In genomic region chr1:228084797-228085196, GRCh38 we compare ENCODE assay signal across 8 cellular contexts. TPM values are rescaled to one million over a fixed set of nuclear protein-coding genes. Genes with fewer than 3 reads are reported as not detected.
DNase-seq lines count a peak whose midpoint lies in the region; ATAC-seq, FAIRE-seq and TF ChIP-seq lines count a peak whose summit lies in the region.

No MANE protein-coding gene starts in this region.

- H3K9ac ChIP-seq in HepG2 (ENCODE audit: insufficient read depth, low read depth, low read length), result peak overlapping the region; percentile 100

- intact Hi-C loops in HepG2 (cut with micrococcal nuclease; ENCODE audit: unreplicated experiment), result loop anchor here (10.0 kb wide), 1 partner anchor 1150 kb away; no protein-coding TSS in a partner anchor
- intact Hi-C loops in tibial artery (cut with DNase I; ENCODE audit: low total_unique reads), result loop anchor here (5.0 to 10.0 kb wide), 4 partner anchors 320 to 1420 kb away; partner anchors contain the start of genes JMJD4, NUP133, RNF187 and SNAP47

- peak overlapping the region; percentile 97 for H3K27ac Mint-ChIP-seq in activated CD8-positive, alpha-beta memory T cell treated with anti-CD3 and anti-CD28 coated beads, Interleukin-2, amount 10 ng/mL, durations not matched to agents 7 days and 5 days

- H3K27ac ChIP-seq in HepG2 (ENCODE audit: extremely low read length, insufficient read depth, low read length), result peak overlapping the region; percentile 86
- peak overlapping the region; percentile 95 to 100 for H3K27ac ChIP-seq in tibial artery

- H3K4me3 ChIP-seq in astrocyte of the spinal cord (ENCODE audit: low read depth, low read length), result peak overlapping the region; percentile 91
- peak overlapping the region; percentile 82 to 100 (median 85) for H3K4me3 ChIP-seq in HepG2 (replicated peaks in 1 of 3; ENCODE audit: insufficient read depth in 1 of 3, low read depth in 2 of 3, low read length in 3 of 3)
- peak overlapping the region; percentile 87 to 93 for H3K4me3 ChIP-seq in tibial artery

- no peak for TF ChIP-seq CTCF in astrocyte of the spinal cord (IDR thresholded peaks at IDR 0.05; ENCODE audit: low read depth, low read length)
- no peak for TF ChIP-seq CTCF in HepG2 (CRISPR knock-in tag; IDR thresholded peaks at IDR 0.05)
- TF ChIP-seq CTCF in tibial artery (IDR thresholded peaks at IDR 0.05), result no peak

- no peak for ATAC-seq in activated CD8-positive, alpha-beta memory T cell treated with anti-CD3 and anti-CD28 coated beads, Interleukin-2, amount 10 ng/mL, durations not matched to agents 7 days and 5 days
- ATAC-seq in HepG2 (no peak), GM21528 (IDR thresholded peaks at IDR 0.05; ENCODE audit: low FRiP score, unreplicated experiment) (no peak)

- BruUV-seq in HepG2 (replicated peaks; lab: Mats Ljungman, UMichigan), result no TSS peak

- no peaks in the 10 kb centered on the region for H3K9me3 Mint-ChIP-seq in activated CD8-positive, alpha-beta memory T cell treated with anti-CD3 and anti-CD28 coated beads, Interleukin-2, amount 10 ng/mL, durations not matched to agents 7 days and 5 days (ENCODE audit: low read depth)

- peaks cover 61% of the 10 kb centered on the region for H3K4me1 Mint-ChIP-seq in activated CD8-positive, alpha-beta memory T cell treated with anti-CD3 and anti-CD28 coated beads, Interleukin-2, amount 10 ng/mL, durations not matched to agents 7 days and 5 days

- H2AFZ ChIP-seq in HepG2 (ENCODE audit: low read length), result no peak overlapping the region

- peak overlapping the region; percentile 91 for H3K4me2 ChIP-seq in HepG2 (ENCODE audit: low read depth, low read length)

- in situ Hi-C loops in astrocyte of the spinal cord (cut with HindIII; ENCODE audit: low sequenced_read_pairs), result no loop called here
- in situ Hi-C loops in HepG2 (cut with HindIII; ENCODE audit: extremely low pct_ligation_motif_present, low pct_unique_long_range_greater_than_20kb), result no loop called here

- no peak for DNase-seq in activated CD8-positive, alpha-beta memory T cell treated with anti-CD3 and anti-CD28 coated beads, Interleukin-2, amount 10 ng/mL, durations not matched to agents 7 days and 5 days
- DNase-seq in activated CD8-positive, alpha-beta memory T cell treated with anti-CD3 and anti-CD28 coated beads, Interleukin-2, amount 50 U/mL, for 48 hours, result no peak
- DNase-seq in astrocyte of the spinal cord (ENCODE audit: low read depth, low spot score), result no peak
- DNase-seq in HepG2 (ENCODE audit: low spot score), result no peak
- DNase-seq in tibial artery, result no peak
- no peak for DNase-seq in effector CD4-positive, alpha-beta T cell
- DNase-seq in central memory CD4-positive, alpha-beta T cell, result no peak

- POLR2A ChIA-PET in HepG2 (lab: Yijun Ruan, JAX), result interaction anchor here (1.0 to 2.0 kb wide), 5 partner anchors 14 to 82 kb away, joined by 3 to 10 read pairs (median 4); partner anchors contain the start of genes IBA57 and MRPL55

- CTCF ChIA-PET in activated CD8-positive, alpha-beta memory T cell treated with anti-CD3 and anti-CD28 coated beads, Interleukin-2, amount 10 ng/mL, durations not matched to agents 7 days and 5 days (lab: Charles Lee), result interaction anchor here (1.2 kb wide), 1 partner anchor 59 kb away, joined by 3 read pairs; no protein-coding TSS in a partner anchor
- CTCF ChIA-PET in HepG2 (lab: Yijun Ruan, JAX; ENCODE audit: low intra/inter-chr PET ratio, low total read pairs), result no interaction called here

- H3K9me3 ChIP-seq in HepG2 (ENCODE audit: low read length), result no peaks in the 10 kb centered on the region
- no peaks in the 10 kb centered on the region for H3K9me3 ChIP-seq in tibial artery

- H3K36me3 ChIP-seq in HepG2 (replicated peaks in 1 of 2; ENCODE audit: control insufficient read depth in 1 of 2, insufficient read depth in 2 of 2, low read length in 2 of 2) (peaks cover 6 to 32% of the 10 kb centered on the region in 2 experiments), tibial artery (no peaks in the 10 kb centered on the region)

- H3K79me2 ChIP-seq in HepG2 (ENCODE audit: insufficient read depth, low read length), result peaks cover 85% of the 10 kb centered on the region

- peak in 1 of 2 experiments; percentile 7; a peak in 2 of 4 replicates for TF ChIP-seq POLR2A in HepG2 (IDR thresholded peaks at IDR 0.05; ENCODE audit: insufficient read depth in 1 of 2, low read depth in 2 of 2, low read length in 2 of 2)

- FAIRE-seq in HepG2 (lab: Jason Lieb, UNC), result no peak

- H3K27me3 ChIP-seq in HepG2 (ENCODE audit: control insufficient read depth in 1 of 2, insufficient read depth in 2 of 2, low read length in 2 of 2) (no peaks in the 10 kb centered on the region; a peak in 1 of 5 replicates), tibial artery (no peaks in the 10 kb centered on the region)

- peak overlapping the region; percentile 99 for H3K4me3 Mint-ChIP-seq in activated CD8-positive, alpha-beta memory T cell treated with anti-CD3 and anti-CD28 coated beads, Interleukin-2, amount 10 ng/mL, durations not matched to agents 7 days and 5 days

- no peak for TF ChIP-seq EP300 in HepG2 (IDR thresholded peaks at IDR 0.05; ENCODE audit: low read depth in 2 of 2, low read length in 2 of 2)
- TF ChIP-seq EP300 in HepG2 (CRISPR knock-in tag; IDR thresholded peaks at IDR 0.05; ENCODE audit: borderline replicate concordance), result no peak

- H3K4me1 ChIP-seq in HepG2 (ENCODE audit: insufficient read depth, low read length) (peaks cover 65% of the 10 kb centered on the region), tibial artery (peaks cover 2 to 77% (median 67%) of the 10 kb centered on the region in 4 donors)

- peaks cover 65% of the 10 kb centered on the region for H4K20me1 ChIP-seq in HepG2 (ENCODE audit: insufficient read depth, low read length)

- no peak for TF ChIP-seq RAD21 in HepG2 (CRISPR knock-in tag; IDR thresholded peaks at IDR 0.05)

- 38% methylated on average over 5 of the region's 5 CpGs for WGBS in HepG2 (ENCODE audit: low lambda C conversion rate)

- H3K36me3 Mint-ChIP-seq in activated CD8-positive, alpha-beta memory T cell treated with anti-CD3 and anti-CD28 coated beads, Interleukin-2, amount 10 ng/mL, durations not matched to agents 7 days and 5 days, result peaks cover 47% of the 10 kb centered on the region

- H3K27me3 Mint-ChIP-seq in activated CD8-positive, alpha-beta memory T cell treated with anti-CD3 and anti-CD28 coated beads, Interleukin-2, amount 10 ng/mL, durations not matched to agents 7 days and 5 days, result no peaks in the 10 kb centered on the region

RNA-seq across cellular contexts. Expression of gene ARF1, which starts 2.3 kb away (rescaled TPM):
- total RNA-seq in activated CD8-positive, alpha-beta memory T cell treated with anti-CD3 and anti-CD28 coated beads, Interleukin-2, amount 10 ng/mL, durations not matched to agents 7 days and 5 days, result 100 to 1,000 TPM; 313 to 344 TPM
- 186 and 210 TPM in 2 replicates for total RNA-seq in HepG2 (2016; rRNA removed; fragmentation: Illumina TruSeq; extraction: Trizol)
- total RNA-seq in HepG2 (2016; cell fraction: cytosol; rRNA removed; fragmentation: Illumina TruSeq; extraction: Trizol; ENCODE audit: low read depth), result 81.7 and 86.1 TPM in 2 replicates
- 189 and 192 TPM in 2 replicates for total RNA-seq in HepG2 (2016; cell fraction: insoluble cytoplasmic fraction; rRNA removed; fragmentation: Illumina TruSeq; extraction: Trizol)
- 147 and 149 TPM in 2 replicates for total RNA-seq in HepG2 (2016; cell fraction: membrane; rRNA removed; fragmentation: Illumina TruSeq; extraction: Trizol)
- total RNA-seq in HepG2 (2016; cell fraction: nucleus; rRNA removed; fragmentation: Illumina TruSeq; extraction: Trizol), result 107 and 112 TPM in 2 replicates
- polyA plus RNA-seq in HepG2 (2011; rRNA removed), result 327 and 337 TPM in 2 replicates
- polyA plus RNA-seq in HepG2 (2011; cell fraction: cytosol; rRNA removed), result 324 and 458 TPM in 2 replicates
- 231 and 250 TPM in 2 replicates for polyA plus RNA-seq in HepG2 (2011; cell fraction: nucleus; rRNA removed)
- polyA plus RNA-seq in HepG2 (2012), result 231 and 263 TPM in 2 replicates
- 82.3 and 83.9 TPM in 2 replicates for polyA plus RNA-seq in HepG2 (2016; cell fraction: cytosol; fragmentation: Illumina TruSeq; extraction: Trizol; ENCODE audit: low read depth)
- polyA plus RNA-seq in HepG2 (2016; cell fraction: insoluble cytoplasmic fraction; fragmentation: Illumina TruSeq; extraction: Trizol; ENCODE audit: low read depth), result 300 and 336 TPM in 2 replicates
- 127 and 132 TPM in 2 replicates for polyA plus RNA-seq in HepG2 (2016; cell fraction: membrane; fragmentation: Illumina TruSeq; extraction: Trizol; ENCODE audit: low read depth)
- polyA plus RNA-seq in HepG2 (2016; cell fraction: nucleus; fragmentation: Illumina TruSeq; extraction: Trizol; ENCODE audit: insufficient read depth, low read depth), result 254 and 261 TPM in 2 replicates
- 586 and 708 TPM in 2 replicates for polyA minus RNA-seq in HepG2 (2011; rRNA and poly(A)+ RNA removed; ENCODE audit: low replicate concordance)
- 237 and 248 TPM in 2 replicates for polyA minus RNA-seq in HepG2 (2011; cell fraction: cytosol; rRNA and poly(A)+ RNA removed)
- 85.8 and 86.9 TPM in 2 replicates for polyA minus RNA-seq in HepG2 (2011; cell fraction: nucleus; rRNA and poly(A)+ RNA removed)

RNA-seq across cellular contexts. Expression of gene C1orf35, which starts 18.3 kb away (rescaled TPM):
- total RNA-seq in activated CD8-positive, alpha-beta memory T cell treated with anti-CD3 and anti-CD28 coated beads, Interleukin-2, amount 10 ng/mL, durations not matched to agents 7 days and 5 days, result 10 to 100 TPM; 24.1 to 27.0 TPM
- total RNA-seq in HepG2 (2016; rRNA removed; fragmentation: Illumina TruSeq; extraction: Trizol), result 14.2 and 19.3 TPM in 2 replicates
- total RNA-seq in HepG2 (2016; cell fraction: cytosol; rRNA removed; fragmentation: Illumina TruSeq; extraction: Trizol; ENCODE audit: low read depth), result 3.6 and 3.9 TPM in 2 replicates
- total RNA-seq in HepG2 (2016; cell fraction: insoluble cytoplasmic fraction; rRNA removed; fragmentation: Illumina TruSeq; extraction: Trizol), result 12.7 and 19.3 TPM in 2 replicates
- 5.2 and 7.7 TPM in 2 replicates for total RNA-seq in HepG2 (2016; cell fraction: membrane; rRNA removed; fragmentation: Illumina TruSeq; extraction: Trizol)
- total RNA-seq in HepG2 (2016; cell fraction: nucleus; rRNA removed; fragmentation: Illumina TruSeq; extraction: Trizol), result 10.2 and 14.8 TPM in 2 replicates
- polyA plus RNA-seq in HepG2 (2011; rRNA removed), result 8.1 and 8.8 TPM in 2 replicates
- polyA plus RNA-seq in HepG2 (2011; cell fraction: cytosol; rRNA removed), result 5.5 and 9.0 TPM in 2 replicates
- polyA plus RNA-seq in HepG2 (2011; cell fraction: nucleus; rRNA removed), result 34.5 and 36.2 TPM in 2 replicates
- polyA plus RNA-seq in HepG2 (2012), result 6.8 and 7.0 TPM in 2 replicates
- polyA plus RNA-seq in HepG2 (2016; cell fraction: cytosol; fragmentation: Illumina TruSeq; extraction: Trizol; ENCODE audit: low read depth), result 2.9 and 3.3 TPM in 2 replicates
- polyA plus RNA-seq in HepG2 (2016; cell fraction: insoluble cytoplasmic fraction; fragmentation: Illumina TruSeq; extraction: Trizol; ENCODE audit: low read depth), result 14.4 and 15.4 TPM in 2 replicates
- 4.2 TPM in 2 replicates for polyA plus RNA-seq in HepG2 (2016; cell fraction: membrane; fragmentation: Illumina TruSeq; extraction: Trizol; ENCODE audit: low read depth)
- 35.0 and 36.9 TPM in 2 replicates for polyA plus RNA-seq in HepG2 (2016; cell fraction: nucleus; fragmentation: Illumina TruSeq; extraction: Trizol; ENCODE audit: insufficient read depth, low read depth)
- 3.9 and 4.2 TPM in 2 replicates for polyA minus RNA-seq in HepG2 (2011; rRNA and poly(A)+ RNA removed; ENCODE audit: low replicate concordance)
- polyA minus RNA-seq in HepG2 (2011; cell fraction: cytosol; rRNA and poly(A)+ RNA removed), result 1.2 and 2.6 TPM in 2 replicates
- polyA minus RNA-seq in HepG2 (2011; cell fraction: nucleus; rRNA and poly(A)+ RNA removed), result 2.7 and 3.4 TPM in 2 replicates

RNA-seq across cellular contexts. Expression of gene MRPL55, which starts 24.3 kb away (rescaled TPM):
- total RNA-seq in activated CD8-positive, alpha-beta memory T cell treated with anti-CD3 and anti-CD28 coated beads, Interleukin-2, amount 10 ng/mL, durations not matched to agents 7 days and 5 days, result 10 to 100 TPM; 51.9 to 56.4 TPM
- 92.9 and 97.9 TPM in 2 replicates for total RNA-seq in HepG2 (2016; rRNA removed; fragmentation: Illumina TruSeq; extraction: Trizol)
- 49.0 and 60.3 TPM in 2 replicates for total RNA-seq in HepG2 (2016; cell fraction: cytosol; rRNA removed; fragmentation: Illumina TruSeq; extraction: Trizol; ENCODE audit: low read depth)
- total RNA-seq in HepG2 (2016; cell fraction: insoluble cytoplasmic fraction; rRNA removed; fragmentation: Illumina TruSeq; extraction: Trizol), result 86.6 and 104 TPM in 2 replicates
- total RNA-seq in HepG2 (2016; cell fraction: membrane; rRNA removed; fragmentation: Illumina TruSeq; extraction: Trizol), result 54.0 and 72.4 TPM in 2 replicates
- total RNA-seq in HepG2 (2016; cell fraction: nucleus; rRNA removed; fragmentation: Illumina TruSeq; extraction: Trizol), result 52.4 and 56.0 TPM in 2 replicates
- 58.6 and 74.8 TPM in 2 replicates for polyA plus RNA-seq in HepG2 (2011; rRNA removed)
- 43.3 and 107 TPM in 2 replicates for polyA plus RNA-seq in HepG2 (2011; cell fraction: cytosol; rRNA removed)
- 195 and 229 TPM in 2 replicates for polyA plus RNA-seq in HepG2 (2011; cell fraction: nucleus; rRNA removed)
- 31.6 and 40.6 TPM in 2 replicates for polyA plus RNA-seq in HepG2 (2012)
- polyA plus RNA-seq in HepG2 (2016; cell fraction: cytosol; fragmentation: Illumina TruSeq; extraction: Trizol; ENCODE audit: low read depth), result 37.6 and 50.2 TPM in 2 replicates
- 96.5 and 99.2 TPM in 2 replicates for polyA plus RNA-seq in HepG2 (2016; cell fraction: insoluble cytoplasmic fraction; fragmentation: Illumina TruSeq; extraction: Trizol; ENCODE audit: low read depth)
- polyA plus RNA-seq in HepG2 (2016; cell fraction: membrane; fragmentation: Illumina TruSeq; extraction: Trizol; ENCODE audit: low read depth), result 41.3 and 57.8 TPM in 2 replicates
- 81.1 and 106 TPM in 2 replicates for polyA plus RNA-seq in HepG2 (2016; cell fraction: nucleus; fragmentation: Illumina TruSeq; extraction: Trizol; ENCODE audit: insufficient read depth, low read depth)
- polyA minus RNA-seq in HepG2 (2011; rRNA and poly(A)+ RNA removed; ENCODE audit: low replicate concordance), result 52.6 and 85.2 TPM in 2 replicates
- polyA minus RNA-seq in HepG2 (2011; cell fraction: cytosol; rRNA and poly(A)+ RNA removed), result 25.1 and 31.5 TPM in 2 replicates
- 29.2 and 32.2 TPM in 2 replicates for polyA minus RNA-seq in HepG2 (2011; cell fraction: nucleus; rRNA and poly(A)+ RNA removed)

RNA-seq across cellular contexts. Expression of gene GUK1, which starts 55.3 kb away (rescaled TPM):
- 100 to 1,000 TPM; 262 to 325 TPM for total RNA-seq in activated CD8-positive, alpha-beta memory T cell treated with anti-CD3 and anti-CD28 coated beads, Interleukin-2, amount 10 ng/mL, durations not matched to agents 7 days and 5 days
- total RNA-seq in HepG2 (2016; rRNA removed; fragmentation: Illumina TruSeq; extraction: Trizol), result 82.7 and 116 TPM in 2 replicates
- total RNA-seq in HepG2 (2016; cell fraction: cytosol; rRNA removed; fragmentation: Illumina TruSeq; extraction: Trizol; ENCODE audit: low read depth), result 772 and 776 TPM in 2 replicates
- total RNA-seq in HepG2 (2016; cell fraction: insoluble cytoplasmic fraction; rRNA removed; fragmentation: Illumina TruSeq; extraction: Trizol), result 78.9 and 120 TPM in 2 replicates
- 448 and 476 TPM in 2 replicates for total RNA-seq in HepG2 (2016; cell fraction: membrane; rRNA removed; fragmentation: Illumina TruSeq; extraction: Trizol)
- total RNA-seq in HepG2 (2016; cell fraction: nucleus; rRNA removed; fragmentation: Illumina TruSeq; extraction: Trizol), result 51.4 and 56.9 TPM in 2 replicates
- 154 and 205 TPM in 2 replicates for polyA plus RNA-seq in HepG2 (2011; rRNA removed)
- polyA plus RNA-seq in HepG2 (2011; cell fraction: cytosol; rRNA removed), result 228 and 301 TPM in 2 replicates
- polyA plus RNA-seq in HepG2 (2011; cell fraction: nucleus; rRNA removed), result 387 and 492 TPM in 2 replicates
- 58.4 and 85.4 TPM in 2 replicates for polyA plus RNA-seq in HepG2 (2012)
- 764 and 775 TPM in 2 replicates for polyA plus RNA-seq in HepG2 (2016; cell fraction: cytosol; fragmentation: Illumina TruSeq; extraction: Trizol; ENCODE audit: low read depth)
- polyA plus RNA-seq in HepG2 (2016; cell fraction: insoluble cytoplasmic fraction; fragmentation: Illumina TruSeq; extraction: Trizol; ENCODE audit: low read depth), result 78.9 and 87.4 TPM in 2 replicates
- 402 and 423 TPM in 2 replicates for polyA plus RNA-seq in HepG2 (2016; cell fraction: membrane; fragmentation: Illumina TruSeq; extraction: Trizol; ENCODE audit: low read depth)
- 119 and 120 TPM in 2 replicates for polyA plus RNA-seq in HepG2 (2016; cell fraction: nucleus; fragmentation: Illumina TruSeq; extraction: Trizol; ENCODE audit: insufficient read depth, low read depth)
- polyA minus RNA-seq in HepG2 (2011; rRNA and poly(A)+ RNA removed; ENCODE audit: low replicate concordance), result 81.2 and 86.5 TPM in 2 replicates
- polyA minus RNA-seq in HepG2 (2011; cell fraction: cytosol; rRNA and poly(A)+ RNA removed), result 31.2 and 41.7 TPM in 2 replicates
- 52.1 and 60.5 TPM in 2 replicates for polyA minus RNA-seq in HepG2 (2011; cell fraction: nucleus; rRNA and poly(A)+ RNA removed)
